38 cellular contexts compared by ENCODE assay signal in the genomic region with DNA sequence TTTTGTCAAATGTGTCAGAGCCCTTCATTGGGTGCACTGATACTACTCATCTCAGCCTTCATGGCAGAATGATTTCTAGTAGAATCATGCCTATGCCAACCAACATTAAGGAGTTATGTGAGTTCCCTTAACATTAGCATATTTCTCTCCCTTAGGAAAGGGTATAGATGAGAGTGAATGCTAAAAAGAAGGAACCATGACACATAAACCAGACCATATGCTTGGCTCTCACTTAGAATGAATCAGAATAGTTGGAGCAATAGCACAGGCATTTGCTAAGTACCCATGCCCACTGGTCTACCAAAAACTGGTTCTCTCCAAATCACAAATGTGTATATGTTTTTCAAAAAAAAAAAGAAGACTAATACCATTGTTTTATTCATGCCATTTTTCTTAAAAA. TPM values are rescaled to one million over a fixed set of nuclear protein-coding genes. Genes with fewer than 3 reads are reported as not detected.
DNase-seq lines count a peak whose midpoint lies in the region; ATAC-seq, FAIRE-seq and TF ChIP-seq lines count a peak whose summit lies in the region.
"Had no signal": no experiment of that assay in that cellular context is flagged by ENCODE, and none has a peak within 500 bp of the region (broad histone marks: within the 10 kb centered on the region; RNA-seq: fewer than 3 reads in every experiment).

No MANE protein-coding gene starts in this region.

- H3K79me2 ChIP-seq in astrocyte (ENCODE audit: insufficient read depth, low read length) (no peaks in the 10 kb centered on the region), Karpas-422 (ENCODE audit: low read length) (no peaks in the 10 kb centered on the region)

- peak overlapping the region; percentile 58; the same call in 1 of the 2 replicates for H4K91ac ChIP-seq in IMR-90 (ENCODE audit: insufficient read depth, low read depth, low read length)

- TF ChIP-seq RAD21 in IMR-90 (IDR thresholded peaks at IDR 0.05; ENCODE audit: low read length) = no peak

- H3K36me3 ChIP-seq in IMR-90 (ENCODE audit: control insufficient read depth, insufficient read depth, low read length) (no peaks in the 10 kb centered on the region), astrocyte (ENCODE audit: insufficient read depth, low read length) (no peaks in the 10 kb centered on the region), Karpas-422 (ENCODE audit: insufficient read depth, low read length) (no peaks in the 10 kb centered on the region)
- H3K36me3 ChIP-seq: adrenal gland, esophagus muscularis mucosa, HAP-1, stomach, tibial artery had no signal

- peaks cover 1% of the 10 kb centered on the region for H3K36me3 Mint-ChIP-seq in astrocyte (ENCODE audit: low read depth, unreplicated experiment)
- H3K36me3 Mint-ChIP-seq: natural killer cell treated with Interleukin-12 subunit alpha and Interleukin-12 subunit beta and Interleukin-15 and Interleukin-18, amount 100 ng/mL, for 72 hours had no signal

- no peaks in the 10 kb centered on the region for H3K79me1 ChIP-seq in IMR-90 (ENCODE audit: low read depth in 1 of 2, low read length in 2 of 2)

- peak overlapping the region; percentile 10; the same call in 1 of the 2 replicates for H3K14ac ChIP-seq in IMR-90 (replicated peaks; ENCODE audit: low read depth, low read length)

- no peak overlapping the region for H3K4me2 ChIP-seq in IMR-90 (ENCODE audit: low read depth, low read length)
- no peak overlapping the region for H3K4me2 ChIP-seq in astrocyte (ENCODE audit: low read length)
- no peak overlapping the region for H3K4me2 ChIP-seq in Karpas-422 (ENCODE audit: low read depth, low read length, poor library complexity, severe bottlenecking)

- intact Hi-C loops in IMR-90 (cut with micrococcal nuclease) = loop anchor here (5.0 kb wide), 2 partner anchors 155 to 485 kb away; no protein-coding TSS in a partner anchor

- no peak for TF ChIP-seq POLR2A in IMR-90 (IDR thresholded peaks at IDR 0.05; ENCODE audit: low read depth, low read length)

- H3K56ac ChIP-seq in IMR-90 (ENCODE audit: extremely low read depth, insufficient read depth, low read length) = no peak overlapping the region

- peaks cover 2% of the 10 kb centered on the region for H3K9me3 Mint-ChIP-seq in astrocyte (ENCODE audit: unreplicated experiment)
- H3K9me3 Mint-ChIP-seq: endodermal cell had no signal

- H3K27me3 ChIP-seq in IMR-90 (ENCODE audit: control insufficient read depth, insufficient read depth, low read length) (no peaks in the 10 kb centered on the region), astrocyte (ENCODE audit: insufficient read depth, low read length) (no peaks in the 10 kb centered on the region), Karpas-422 (ENCODE audit: low read length) (no peaks in the 10 kb centered on the region)
- H3K27me3 ChIP-seq: adrenal gland, esophagus muscularis mucosa, stomach, tibial artery had no signal

- H2AK5ac ChIP-seq in IMR-90 (ENCODE audit: low read depth, low read length) = peak overlapping the region; percentile 70; the same call in 1 of the 2 replicates

- peak; percentile 64 for DNase-seq in AG08395 (ENCODE audit: low spot score)
- peak; percentile 68 for DNase-seq in IMR-90
- DNase-seq in astrocyte (ENCODE audit: low read depth) = peak; percentile 4
- peak; percentile 68 for DNase-seq in fibroblast of the aortic adventitia (ENCODE audit: low read depth)
- DNase-seq in Karpas-422 = no peak
- DNase-seq in activated CD4-positive, CD25-positive, alpha-beta regulatory T cell (lab: John Stamatoyannopoulos, UW) = no peak
- DNase-seq in left lobe of liver (ENCODE audit: low spot score) = no peak
- DNase-seq: activated CD4-positive, alpha-beta T cell treated with anti-CD3 and anti-CD28 coated beads, Interleukin-2, amount 50 U/mL, for 4 hours; activated naive CD4-positive, alpha-beta T cell treated with Interleukin-2 at 50 U/mL for 16 hours; adrenal gland; cortex of kidney; endodermal cell; GDM1; head of caudate nucleus; KG1; kidney; mucosa of descending colon; MV-4-11; NCI-H1436 treated with DMSO at 0.1 percent for 48 hours; NCI-H2107; NCI-H446; NCI-H774; retina; small intestine; stimulated activated CD4-positive, alpha-beta T cell treated with anti-CD3 and anti-CD28 coated beads, Interleukin-1b, Interleukin-23, amount 100 ng/mL, for 48 hours; stimulated activated CD8-positive, alpha-beta memory T cell treated with anti-CD3 and anti-CD28 coated beads, Interleukin-4, amount 100 ng/mL, for 48 hours; stomach; T-helper 2 cell; tibial artery had no signal

- no peak overlapping the region for H3K4me3 Mint-ChIP-seq in astrocyte (ENCODE audit: unreplicated experiment)
- H3K4me3 Mint-ChIP-seq: endodermal cell; natural killer cell treated with Interleukin-12 subunit alpha and Interleukin-12 subunit beta and Interleukin-15 and Interleukin-18, amount 100 ng/mL, for 72 hours had no signal

- H3K9ac ChIP-seq in IMR-90 (ENCODE audit: low read depth, low read length) (no peak overlapping the region), astrocyte (ENCODE audit: low read length) (no peak overlapping the region), Karpas-422 (ENCODE audit: low read length) (no peak overlapping the region)

- peak overlapping the region; percentile 6; the same call in 1 of the 2 replicates for H3K23ac ChIP-seq in IMR-90 (ENCODE audit: low read depth, low read length)

- no peaks in the 10 kb centered on the region; the same call in 1 of the 2 replicates for H3K9me3 ChIP-seq in IMR-90 (ENCODE audit: control insufficient read depth, insufficient read depth, low read length)
- H3K9me3 ChIP-seq in astrocyte (ENCODE audit: insufficient read depth, low read depth, low read length) = no peaks in the 10 kb centered on the region
- H3K9me3 ChIP-seq in Karpas-422 (ENCODE audit: low read length) = no peaks in the 10 kb centered on the region
- H3K9me3 ChIP-seq: adrenal gland, esophagus muscularis mucosa, HAP-1, mucosa of descending colon, stomach, tibial artery had no signal

- H3K27ac Mint-ChIP-seq in astrocyte (ENCODE audit: unreplicated experiment) = no peak overlapping the region
- H3K27ac Mint-ChIP-seq: endodermal cell; natural killer cell treated with Interleukin-12 subunit alpha and Interleukin-12 subunit beta and Interleukin-15 and Interleukin-18, amount 100 ng/mL, for 72 hours had no signal

- H3K27ac ChIP-seq in IMR-90 (ENCODE audit: insufficient read depth, low read length) = no peak overlapping the region; the same call in 1 of the 2 replicates
- no peak overlapping the region for H3K27ac ChIP-seq in astrocyte (ENCODE audit: low read depth, low read length)
- no peak overlapping the region for H3K27ac ChIP-seq in Karpas-422 (ENCODE audit: low read length)
- H3K27ac ChIP-seq: adrenal gland, esophagus muscularis mucosa, RWPE1, stomach, tibial artery had no signal

- BruUV-seq in IMR-90 (replicated peaks; lab: Mats Ljungman, UMichigan) = no TSS peak

- CTCF ChIA-PET in IMR-90 (lab: Yijun Ruan, JAX) = interaction anchor here (0.6 kb wide), 1 partner anchor 21 kb away, joined by 4 read pairs; no protein-coding TSS in a partner anchor

- H4K20me1 ChIP-seq in IMR-90 (ENCODE audit: insufficient read depth, low read length) (peaks cover 3% of the 10 kb centered on the region; the same call in 1 of the 2 replicates), astrocyte (ENCODE audit: insufficient read depth, low read length) (no peaks in the 10 kb centered on the region), Karpas-422 (ENCODE audit: insufficient read depth, low read depth, low read length) (no peaks in the 10 kb centered on the region)

- peaks cover 7% of the 10 kb centered on the region for H3K9me1 ChIP-seq in IMR-90 (ENCODE audit: insufficient read depth, low read length)

- H2AK9ac ChIP-seq in IMR-90 (replicated peaks; ENCODE audit: low read depth, low read length, poor library complexity) = no peak overlapping the region

- in situ Hi-C loops in IMR-90 (cut with MboI; ENCODE audit: low sequenced_read_pairs) = no loop called here

- FAIRE-seq in astrocyte (lab: Jason Lieb, UNC) = no peak
- FAIRE-seq: A204.1, HTR-8/SVneo, kidney, small intestine had no signal

- H2AFZ ChIP-seq in IMR-90 (replicated peaks; ENCODE audit: low read length, poor library complexity) = no peak overlapping the region
- H2AFZ ChIP-seq in astrocyte (ENCODE audit: low read depth, low read length) = no peak overlapping the region
- H2AFZ ChIP-seq in Karpas-422 (ENCODE audit: low read length) = no peak overlapping the region

- peak overlapping the region; percentile 53 for H4K5ac ChIP-seq in IMR-90 (ENCODE audit: low read depth, low read length)

- peak overlapping the region; percentile 53 for H2BK120ac ChIP-seq in IMR-90 (ENCODE audit: low read depth, low read length)

- peaks cover 12% of the 10 kb centered on the region for H3K4me1 Mint-ChIP-seq in astrocyte (ENCODE audit: low read depth, unreplicated experiment)
- H3K4me1 Mint-ChIP-seq: endodermal cell had no signal

- peak overlapping the region; percentile 72; the same call in 1 of the 2 replicates for H2BK20ac ChIP-seq in IMR-90 (ENCODE audit: low read depth, low read length)

- peak overlapping the region; percentile 82 for H2BK5ac ChIP-seq in IMR-90 (ENCODE audit: low read depth, low read length, poor library complexity, severe bottlenecking)

- ATAC-seq in IMR-90 (ENCODE audit: low read depth) = no peak
- no peak for ATAC-seq in left lobe of liver
- ATAC-seq in GM19397 (IDR thresholded peaks at IDR 0.05; ENCODE audit: unreplicated experiment) = no peak
- ATAC-seq: mucosa of descending colon; natural killer cell treated with Interleukin-12 subunit alpha and Interleukin-12 subunit beta and Interleukin-15 and Interleukin-18, amount 100 ng/mL, for 72 hours had no signal

- no peaks in the 10 kb centered on the region for H3K27me3 Mint-ChIP-seq in astrocyte (ENCODE audit: low read depth, unreplicated experiment)
- H3K27me3 Mint-ChIP-seq: natural killer cell treated with Interleukin-12 subunit alpha and Interleukin-12 subunit beta and Interleukin-15 and Interleukin-18, amount 100 ng/mL, for 72 hours had no signal

- H3K4ac ChIP-seq in IMR-90 (ENCODE audit: low read depth, low read length) = peak overlapping the region; percentile 2; the same call in 1 of the 2 replicates

- TF ChIP-seq CTCF in IMR-90 (conservative IDR thresholded peaks at IDR 0.05; ENCODE audit: low read depth, low read length) = no peak
- no peak for TF ChIP-seq CTCF in astrocyte (IDR thresholded peaks at IDR 0.05; ENCODE audit: insufficient read depth, low read depth, low read length)
- TF ChIP-seq CTCF in fibroblast of the aortic adventitia (IDR thresholded peaks at IDR 0.05; ENCODE audit: insufficient read depth, low read length) = no peak

- dilution Hi-C loops in IMR-90 (cut with HindIII; ENCODE audit: low sequenced_read_pairs, unreplicated experiment) = no loop called here

- H3K4me1 ChIP-seq in IMR-90 (ENCODE audit: control insufficient read depth, insufficient read depth, low read length) (peaks cover 13% of the 10 kb centered on the region), astrocyte (ENCODE audit: insufficient read depth, low read length) (no peaks in the 10 kb centered on the region), Karpas-422 (ENCODE audit: low read length) (peaks cover 26% of the 10 kb centered on the region)
- H3K4me1 ChIP-seq: adrenal gland, HAP-1, stomach, tibial artery had no signal

- POLR2A ChIA-PET in IMR-90 (lab: Charles Lee; ENCODE audit: unreplicated experiment) = no interaction called here

- H3K9me2 ChIP-seq in Karpas-422 (replicated peaks; ENCODE audit: insufficient read depth, low read length) = no peaks in the 10 kb centered on the region; the same call in 1 of the 2 replicates

- H3K18ac ChIP-seq in IMR-90 (ENCODE audit: low read depth, low read length) = peak overlapping the region; percentile 93

- H3K4me3 ChIP-seq in IMR-90 (ENCODE audit: insufficient read depth, low read depth, low read length) (no peak overlapping the region), astrocyte (ENCODE audit: insufficient read depth, low read depth, low read length) (no peak overlapping the region), fibroblast of the aortic adventitia (ENCODE audit: low read depth, low read length) (no peak overlapping the region), Karpas-422 (ENCODE audit: low read length) (no peak overlapping the region)
- H3K4me3 ChIP-seq: adrenal gland, esophagus muscularis mucosa, HAP-1, mucosa of descending colon, stomach, tibial artery had no signal

- peak overlapping the region in 1 of 2 experiments; percentile 74; a peak in 2 of 4 replicates for H4K8ac ChIP-seq in IMR-90 (ENCODE audit: low read depth in 2 of 2, low read length in 2 of 2)

- H2BK15ac ChIP-seq in IMR-90 (ENCODE audit: low read depth, low read length) = peak overlapping the region; percentile 5; the same call in 1 of the 3 replicates

RNA-seq across cellular contexts. Expression of a gene that starts 51.1 kb away (rescaled TPM):
- not detected in 2 replicates for total RNA-seq in IMR-90 (2012; rRNA removed)
- polyA plus RNA-seq in IMR-90 (2012; rRNA removed) = not detected in 2 replicates
- not detected in 2 replicates for polyA plus RNA-seq in IMR-90 (2012; cell fraction: cytosol; rRNA removed)
- not detected in 2 replicates for polyA plus RNA-seq in IMR-90 (2012; cell fraction: nucleus; rRNA removed; ENCODE audit: low replicate concordance)
- total RNA-seq in astrocyte = not detected in 2 replicates
- not detected in 2 replicates for total RNA-seq in fibroblast of the aortic adventitia (ENCODE audit: low replicate concordance)
- total RNA-seq in Karpas-422 (2014; rRNA removed; shearing (Covaris generic); ENCODE audit: low replicate concordance) = not detected in 2 replicates
- total RNA-seq in left lobe of liver = not detected
- total RNA-seq: endodermal cell; esophagus muscularis mucosa; kidney; mucosa of descending colon; natural killer cell treated with Interleukin-12 subunit alpha and Interleukin-12 subunit beta and Interleukin-15 and Interleukin-18, amount 100 ng/mL, for 72 hours; omental fat pad; stomach had no signal
- polyA plus RNA-seq: BJ had no signal

Comparison
In these comparisons a context has a peak if more than half of its experiments do, and no peak if none do; other contexts are left out.
1. DNase-seq: peak in AG08395 (single experiment), IMR-90 (single experiment), astrocyte (single experiment) and fibroblast of the aortic adventitia (single experiment); none in Karpas-422 (single experiment), activated CD4-positive, CD25-positive, alpha-beta regulatory T cell (0 of 4) and left lobe of liver (single experiment).